Comparison of ENCODE assay signal across 9 cellular contexts in genomic region chr4:107153228-107153627, GRCh38.
A peak's percentile ranks its signal among the peaks of the same experiment; 100 is the strongest.
DNase-seq lines count a peak whose midpoint lies in the region; ATAC-seq and TF ChIP-seq lines count a peak whose summit lies in the region.
"Had no signal": no experiment of that assay in that cellular context is flagged by ENCODE, and none has a peak within 500 bp of the region (broad histone marks: within the 10 kb centered on the region; RNA-seq: fewer than 3 reads in every experiment).

No MANE protein-coding gene starts in this region.

- H3K4me2 ChIP-seq in Karpas-422 (ENCODE audit: low read depth, low read length, poor library complexity, severe bottlenecking) (no peak overlapping the region), osteoblast (ENCODE audit: insufficient read depth, low read length) (no peak overlapping the region)

- H3K9me3 ChIP-seq in Karpas-422 (ENCODE audit: low read length) = no peaks in the 10 kb centered on the region
- no peaks in the 10 kb centered on the region for H3K9me3 ChIP-seq in osteoblast (ENCODE audit: low read depth, low read length)
- no peaks in the 10 kb centered on the region for H3K9me3 ChIP-seq in left lung

- no peak overlapping the region for H3K4me3 ChIP-seq in GM12864 (ENCODE audit: low read depth, low read length)
- H3K4me3 ChIP-seq in Karpas-422 (ENCODE audit: low read length) = no peak overlapping the region
- no peak overlapping the region for H3K4me3 ChIP-seq in choroid plexus epithelial cell (ENCODE audit: low read depth, low read length)
- no peak overlapping the region for H3K4me3 ChIP-seq in osteoblast (ENCODE audit: insufficient read depth, low read length)
- H3K4me3 ChIP-seq in left lung = no peak overlapping the region

- DNase-seq in GM12864 (ENCODE audit: low read depth) (no peak), Karpas-422 (peak; percentile 43), choroid plexus epithelial cell (ENCODE audit: low read depth) (peak; percentile 34), osteoblast (ENCODE audit: insufficient read length, low spot score, missing footprints) (no peak), left lung (no peak)
- DNase-seq: activated CD8-positive, alpha-beta memory T cell treated with anti-CD3 and anti-CD28 coated beads, Interleukin-2, amount 10 ng/mL, durations not matched to agents 7 days and 5 days had no signal

- H3K27ac ChIP-seq in Karpas-422 (ENCODE audit: low read length) (no peak overlapping the region), osteoblast (ENCODE audit: low read depth, low read length) (no peak overlapping the region), left lung (no peak overlapping the region)
- H3K27ac ChIP-seq: RWPE1 had no signal

- TF ChIP-seq CTCF in GM12864 (IDR thresholded peaks at IDR 0.05; ENCODE audit: low read depth, low read length, missing control alignments) (peak; percentile 58), choroid plexus epithelial cell (conservative IDR thresholded peaks at IDR 0.05; ENCODE audit: low read depth, low read length) (peak; percentile 57), osteoblast (IDR thresholded peaks at IDR 0.05; ENCODE audit: extremely low read depth, low read depth, low read length) (peak; percentile 60), left lung (IDR thresholded peaks at IDR 0.05) (no peak)

- no peaks in the 10 kb centered on the region for H4K20me1 ChIP-seq in Karpas-422 (ENCODE audit: insufficient read depth, low read depth, low read length)
- H4K20me1 ChIP-seq in osteoblast (ENCODE audit: insufficient read depth, low read length) = no peaks in the 10 kb centered on the region

- H3K27me3 ChIP-seq in Karpas-422 (ENCODE audit: low read length) (no peaks in the 10 kb centered on the region), osteoblast (ENCODE audit: insufficient read depth, low read length) (no peaks in the 10 kb centered on the region), left lung (peaks cover 0 to 4% of the 10 kb centered on the region in 2 donors)

- no peaks in the 10 kb centered on the region for H3K79me2 ChIP-seq in Karpas-422 (ENCODE audit: low read length)
- H3K79me2 ChIP-seq in osteoblast (ENCODE audit: insufficient read depth, low read length) = no peaks in the 10 kb centered on the region

- peak overlapping the region; percentile 50; the same call in 1 of the 2 replicates for H2AFZ ChIP-seq in Karpas-422 (ENCODE audit: low read length)
- peak overlapping the region; percentile 57 for H2AFZ ChIP-seq in osteoblast (ENCODE audit: low read length)

- intact Hi-C loops in left lung (cut with DNase I) = no loop called here

- H3K9me2 ChIP-seq in Karpas-422 (replicated peaks; ENCODE audit: insufficient read depth, low read length) = no peaks in the 10 kb centered on the region

- H3K4me1 ChIP-seq in Karpas-422 (ENCODE audit: low read length) (no peaks in the 10 kb centered on the region), osteoblast (ENCODE audit: insufficient read depth, low read length) (no peaks in the 10 kb centered on the region), left lung (no peaks in the 10 kb centered on the region)

- no peak overlapping the region for H3K9ac ChIP-seq in Karpas-422 (ENCODE audit: low read length)

- ATAC-seq in GM18907 (IDR thresholded peaks at IDR 0.05; ENCODE audit: unreplicated experiment) = no peak
- ATAC-seq in HG02763 (IDR thresholded peaks at IDR 0.05; ENCODE audit: unreplicated experiment) = no peak
- ATAC-seq in left lung = no peak
- ATAC-seq: activated CD8-positive, alpha-beta memory T cell treated with anti-CD3 and anti-CD28 coated beads, Interleukin-2, amount 10 ng/mL, durations not matched to agents 7 days and 5 days had no signal

- no peaks in the 10 kb centered on the region for H3K36me3 ChIP-seq in Karpas-422 (ENCODE audit: insufficient read depth, low read length)
- no peaks in the 10 kb centered on the region for H3K36me3 ChIP-seq in osteoblast (ENCODE audit: insufficient read depth, low read length)
- no peaks in the 10 kb centered on the region for H3K36me3 ChIP-seq in left lung

Comparison
In these comparisons a context has a peak if more than half of its experiments do, and no peak if none do; other contexts are left out.
1. DNase-seq: peak in Karpas-422 (single experiment) and choroid plexus epithelial cell (single experiment); none in GM12864 (single experiment), osteoblast (single experiment) and left lung (0 of 2).
2. CTCF ChIP-seq: peak in GM12864 (single experiment), choroid plexus epithelial cell (single experiment) and osteoblast (single experiment); none in left lung (0 of 2).